Comparison of ENCODE assay signal across 2 cellular contexts in the genomic region with DNA sequence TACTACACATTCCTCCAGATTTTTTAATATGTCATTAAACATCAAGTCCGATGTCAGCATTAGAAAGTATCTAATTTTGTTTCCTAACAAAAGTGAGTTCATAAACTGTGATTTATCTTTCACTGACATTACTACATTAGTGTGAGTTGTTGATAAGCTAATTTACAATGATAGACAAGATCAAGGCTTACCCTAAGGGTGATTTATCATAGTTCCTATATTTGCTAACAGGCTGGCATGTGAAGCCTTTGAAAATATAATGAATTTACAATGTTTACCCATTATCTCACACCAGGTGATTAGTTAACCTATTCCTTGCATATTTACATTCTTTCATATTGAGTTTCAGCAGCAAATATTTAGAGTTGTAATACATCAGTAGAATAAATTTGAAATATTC.
TF ChIP-seq lines count a peak whose summit lies in the region.

No MANE protein-coding gene starts in this region.

TF ChIP-seq in SK-N-SH, 30 proteins besides CTCF, POLR2A, EP300 and RAD21 (continued from another document):
- TF ChIP-seq, protein P1, sequence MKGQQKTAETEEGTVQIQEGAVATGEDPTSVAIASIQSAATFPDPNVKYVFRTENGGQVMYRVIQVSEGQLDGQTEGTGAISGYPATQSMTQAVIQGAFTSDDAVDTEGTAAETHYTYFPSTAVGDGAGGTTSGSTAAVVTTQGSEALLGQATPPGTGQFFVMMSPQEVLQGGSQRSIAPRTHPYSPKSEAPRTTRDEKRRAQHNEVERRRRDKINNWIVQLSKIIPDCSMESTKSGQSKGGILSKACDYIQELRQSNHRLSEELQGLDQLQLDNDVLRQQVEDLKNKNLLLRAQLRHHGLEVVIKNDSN (IDR thresholded peaks at IDR 0.05; ENCODE audit: borderline replicate concordance, low read depth): no peak
- no peak for TF ChIP-seq TEAD4 (IDR thresholded peaks at IDR 0.05; ENCODE audit: borderline replicate concordance, insufficient read depth)
- TF ChIP-seq RFX5 (IDR thresholded peaks at IDR 0.05; ENCODE audit: low read length): no peak
- TF ChIP-seq JUND (IDR thresholded peaks at IDR 0.05): no peak
- peak; percentile 11 for TF ChIP-seq CHD2 (IDR thresholded peaks at IDR 0.05; ENCODE audit: low read length, partially characterized antibody)
- TF ChIP-seq ELF1 (IDR thresholded peaks at IDR 0.05): no peak
- no peak for TF ChIP-seq FOSL2 (IDR thresholded peaks at IDR 0.05; ENCODE audit: borderline replicate concordance, low read depth)
- TF ChIP-seq, protein P2, sequence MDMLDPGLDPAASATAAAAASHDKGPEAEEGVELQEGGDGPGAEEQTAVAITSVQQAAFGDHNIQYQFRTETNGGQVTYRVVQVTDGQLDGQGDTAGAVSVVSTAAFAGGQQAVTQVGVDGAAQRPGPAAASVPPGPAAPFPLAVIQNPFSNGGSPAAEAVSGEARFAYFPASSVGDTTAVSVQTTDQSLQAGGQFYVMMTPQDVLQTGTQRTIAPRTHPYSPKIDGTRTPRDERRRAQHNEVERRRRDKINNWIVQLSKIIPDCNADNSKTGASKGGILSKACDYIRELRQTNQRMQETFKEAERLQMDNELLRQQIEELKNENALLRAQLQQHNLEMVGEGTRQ (IDR thresholded peaks at IDR 0.05; ENCODE audit: borderline replicate concordance, low read depth, low read length): no peak
- no peak for TF ChIP-seq MEF2A (IDR thresholded peaks at IDR 0.05; ENCODE audit: borderline replicate concordance, low read depth)
- TF ChIP-seq IRF3 (IDR thresholded peaks at IDR 0.05; ENCODE audit: low read depth, low read length): no peak
- TF ChIP-seq, protein P3, sequence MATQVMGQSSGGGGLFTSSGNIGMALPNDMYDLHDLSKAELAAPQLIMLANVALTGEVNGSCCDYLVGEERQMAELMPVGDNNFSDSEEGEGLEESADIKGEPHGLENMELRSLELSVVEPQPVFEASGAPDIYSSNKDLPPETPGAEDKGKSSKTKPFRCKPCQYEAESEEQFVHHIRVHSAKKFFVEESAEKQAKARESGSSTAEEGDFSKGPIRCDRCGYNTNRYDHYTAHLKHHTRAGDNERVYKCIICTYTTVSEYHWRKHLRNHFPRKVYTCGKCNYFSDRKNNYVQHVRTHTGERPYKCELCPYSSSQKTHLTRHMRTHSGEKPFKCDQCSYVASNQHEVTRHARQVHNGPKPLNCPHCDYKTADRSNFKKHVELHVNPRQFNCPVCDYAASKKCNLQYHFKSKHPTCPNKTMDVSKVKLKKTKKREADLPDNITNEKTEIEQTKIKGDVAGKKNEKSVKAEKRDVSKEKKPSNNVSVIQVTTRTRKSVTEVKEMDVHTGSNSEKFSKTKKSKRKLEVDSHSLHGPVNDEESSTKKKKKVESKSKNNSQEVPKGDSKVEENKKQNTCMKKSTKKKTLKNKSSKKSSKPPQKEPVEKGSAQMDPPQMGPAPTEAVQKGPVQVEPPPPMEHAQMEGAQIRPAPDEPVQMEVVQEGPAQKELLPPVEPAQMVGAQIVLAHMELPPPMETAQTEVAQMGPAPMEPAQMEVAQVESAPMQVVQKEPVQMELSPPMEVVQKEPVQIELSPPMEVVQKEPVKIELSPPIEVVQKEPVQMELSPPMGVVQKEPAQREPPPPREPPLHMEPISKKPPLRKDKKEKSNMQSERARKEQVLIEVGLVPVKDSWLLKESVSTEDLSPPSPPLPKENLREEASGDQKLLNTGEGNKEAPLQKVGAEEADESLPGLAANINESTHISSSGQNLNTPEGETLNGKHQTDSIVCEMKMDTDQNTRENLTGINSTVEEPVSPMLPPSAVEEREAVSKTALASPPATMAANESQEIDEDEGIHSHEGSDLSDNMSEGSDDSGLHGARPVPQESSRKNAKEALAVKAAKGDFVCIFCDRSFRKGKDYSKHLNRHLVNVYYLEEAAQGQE (IDR thresholded peaks at IDR 0.05; ENCODE audit: low read depth, low read length): no peak
- no peak for TF ChIP-seq TCF12 (IDR thresholded peaks at IDR 0.05)
- TF ChIP-seq GABPA (IDR thresholded peaks at IDR 0.05; ENCODE audit: low read depth): no peak
- TF ChIP-seq, protein P4, sequence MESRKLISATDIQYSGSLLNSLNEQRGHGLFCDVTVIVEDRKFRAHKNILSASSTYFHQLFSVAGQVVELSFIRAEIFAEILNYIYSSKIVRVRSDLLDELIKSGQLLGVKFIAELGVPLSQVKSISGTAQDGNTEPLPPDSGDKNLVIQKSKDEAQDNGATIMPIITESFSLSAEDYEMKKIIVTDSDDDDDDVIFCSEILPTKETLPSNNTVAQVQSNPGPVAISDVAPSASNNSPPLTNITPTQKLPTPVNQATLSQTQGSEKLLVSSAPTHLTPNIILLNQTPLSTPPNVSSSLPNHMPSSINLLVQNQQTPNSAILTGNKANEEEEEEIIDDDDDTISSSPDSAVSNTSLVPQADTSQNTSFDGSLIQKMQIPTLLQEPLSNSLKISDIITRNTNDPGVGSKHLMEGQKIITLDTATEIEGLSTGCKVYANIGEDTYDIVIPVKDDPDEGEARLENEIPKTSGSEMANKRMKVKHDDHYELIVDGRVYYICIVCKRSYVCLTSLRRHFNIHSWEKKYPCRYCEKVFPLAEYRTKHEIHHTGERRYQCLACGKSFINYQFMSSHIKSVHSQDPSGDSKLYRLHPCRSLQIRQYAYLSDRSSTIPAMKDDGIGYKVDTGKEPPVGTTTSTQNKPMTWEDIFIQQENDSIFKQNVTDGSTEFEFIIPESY (IDR thresholded peaks at IDR 0.05; ENCODE audit: borderline replicate concordance, low read depth): no peak
- no peak for TF ChIP-seq MXI1 (IDR thresholded peaks at IDR 0.05; ENCODE audit: low read depth, low read length)
- peak; percentile 49; the same call in 1 of the 2 replicates for TF ChIP-seq RCOR1 (IDR thresholded peaks at IDR 0.05; ENCODE audit: low read length)

TF ChIP-seq in SK-N-SH treated with all-trans-retinoic acid at 6 μM for 48 hours, 23 proteins besides CTCF, POLR2A, EP300 and RAD21 (continued from another document):
- no peak for TF ChIP-seq CREB5 (CRISPR knock-in tag; IDR thresholded peaks at IDR 0.05; ENCODE audit: low read depth)
- TF ChIP-seq ZNF565 (CRISPR knock-in tag; conservative IDR thresholded peaks at IDR 0.05; ENCODE audit: low read depth): no peak
- TF ChIP-seq TCF4 (CRISPR knock-in tag; IDR thresholded peaks at IDR 0.05; ENCODE audit: borderline replicate concordance): no peak
- TF ChIP-seq CSDC2 (CRISPR knock-in tag; IDR thresholded peaks at IDR 0.05): no peak
- TF ChIP-seq, protein P5, sequence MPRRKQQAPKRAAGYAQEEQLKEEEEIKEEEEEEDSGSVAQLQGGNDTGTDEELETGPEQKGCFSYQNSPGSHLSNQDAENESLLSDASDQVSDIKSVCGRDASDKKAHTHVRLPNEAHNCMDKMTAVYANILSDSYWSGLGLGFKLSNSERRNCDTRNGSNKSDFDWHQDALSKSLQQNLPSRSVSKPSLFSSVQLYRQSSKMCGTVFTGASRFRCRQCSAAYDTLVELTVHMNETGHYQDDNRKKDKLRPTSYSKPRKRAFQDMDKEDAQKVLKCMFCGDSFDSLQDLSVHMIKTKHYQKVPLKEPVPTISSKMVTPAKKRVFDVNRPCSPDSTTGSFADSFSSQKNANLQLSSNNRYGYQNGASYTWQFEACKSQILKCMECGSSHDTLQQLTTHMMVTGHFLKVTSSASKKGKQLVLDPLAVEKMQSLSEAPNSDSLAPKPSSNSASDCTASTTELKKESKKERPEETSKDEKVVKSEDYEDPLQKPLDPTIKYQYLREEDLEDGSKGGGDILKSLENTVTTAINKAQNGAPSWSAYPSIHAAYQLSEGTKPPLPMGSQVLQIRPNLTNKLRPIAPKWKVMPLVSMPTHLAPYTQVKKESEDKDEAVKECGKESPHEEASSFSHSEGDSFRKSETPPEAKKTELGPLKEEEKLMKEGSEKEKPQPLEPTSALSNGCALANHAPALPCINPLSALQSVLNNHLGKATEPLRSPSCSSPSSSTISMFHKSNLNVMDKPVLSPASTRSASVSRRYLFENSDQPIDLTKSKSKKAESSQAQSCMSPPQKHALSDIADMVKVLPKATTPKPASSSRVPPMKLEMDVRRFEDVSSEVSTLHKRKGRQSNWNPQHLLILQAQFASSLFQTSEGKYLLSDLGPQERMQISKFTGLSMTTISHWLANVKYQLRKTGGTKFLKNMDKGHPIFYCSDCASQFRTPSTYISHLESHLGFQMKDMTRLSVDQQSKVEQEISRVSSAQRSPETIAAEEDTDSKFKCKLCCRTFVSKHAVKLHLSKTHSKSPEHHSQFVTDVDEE (CRISPR knock-in tag; IDR thresholded peaks at IDR 0.05): no peak
- no peak for TF ChIP-seq PPARA (CRISPR knock-in tag; IDR thresholded peaks at IDR 0.05; ENCODE audit: borderline replicate concordance)
- no peak for TF ChIP-seq ZFP30 (CRISPR knock-in tag; IDR thresholded peaks at IDR 0.05)
- TF ChIP-seq SNAI2 (CRISPR knock-in tag; IDR thresholded peaks at IDR 0.05): no peak
- no peak for TF ChIP-seq ZC3H10 (CRISPR knock-in tag; IDR thresholded peaks at IDR 0.05)
- TF ChIP-seq ESRRG (CRISPR knock-in tag; IDR thresholded peaks at IDR 0.05): no peak
TF ChIP-seq in SK-N-SH treated with all-trans-retinoic acid at 6 μM for 48 hours: peak in this region for 0.
